9 cellular contexts compared by ENCODE assay signal in genomic region chr17:43791589-43791988, GRCh38. TPM values are rescaled to one million over a fixed set of nuclear protein-coding genes. Genes with fewer than 3 reads are reported as not detected.
DNase-seq lines count a peak whose midpoint lies in the region; ATAC-seq and TF ChIP-seq lines count a peak whose summit lies in the region.
"Had no signal": no experiment of that assay in that cellular context is flagged by ENCODE, and none has a peak within 500 bp of the region (broad histone marks: within the 10 kb centered on the region; RNA-seq: fewer than 3 reads in every experiment).

No MANE protein-coding gene starts in this region.

- BruUV-seq in Panc1 (replicated peaks; lab: Mats Ljungman, UMichigan) = no TSS peak

- ATAC-seq in Panc1 (peak; percentile 78), GM18861 (IDR thresholded peaks at IDR 0.05; ENCODE audit: unreplicated experiment) (no peak), GM18520 (IDR thresholded peaks at IDR 0.05; ENCODE audit: unreplicated experiment) (no peak)

- in situ Hi-C loops in Panc1 (cut with HindIII; ENCODE audit: low pct_unique_long_range_greater_than_20kb, low sequenced_read_pairs) = no loop called here

- H3K36me3 ChIP-seq in HEK293 (ENCODE audit: control insufficient read depth in 2 of 2, insufficient read depth in 1 of 2, low read length in 2 of 2) = no peaks in the 10 kb centered on the region
- no peaks in the 10 kb centered on the region for H3K36me3 ChIP-seq in Panc1 (ENCODE audit: control insufficient read depth, insufficient read depth, low read length)
- H3K36me3 ChIP-seq: Peyer's patch had no signal

- H3K27ac ChIP-seq in HEK293 (ENCODE audit: extremely low read depth, low read depth, low read length) = no peak overlapping the region
- H3K27ac ChIP-seq in Panc1 (ENCODE audit: low read length) = no peak overlapping the region
- H3K27ac ChIP-seq: Peyer's patch had no signal

- CTCF ChIA-PET in HEK293 (lab: Yijun Ruan, JAX) = interaction anchor here (0.7 to 1.0 kb wide), 2 partner anchors 49 to 50 kb away, joined by 3 to 6 read pairs; no protein-coding TSS in a partner anchor
- CTCF ChIA-PET in Panc1 (lab: Charles Lee) = no interaction called here

- H3K27me3 ChIP-seq in Panc1 (ENCODE audit: control insufficient read depth, insufficient read depth, low read length) = no peaks in the 10 kb centered on the region
- H3K27me3 ChIP-seq: Peyer's patch had no signal

- intact Hi-C loops in Panc1 (cut with micrococcal nuclease; ENCODE audit: unreplicated experiment) = no loop called here

- POLR2A ChIA-PET in HEK293 (lab: Yijun Ruan, JAX) = interaction anchor here (2.3 kb wide), 1 partner anchor 13 kb away, joined by 6 read pairs; the partner anchor contains the start of gene DUSP3
- POLR2A ChIA-PET in Panc1 (lab: Charles Lee) = no interaction called here

- TF ChIP-seq CTCF in HEK293 (tag by site-specific recombination; IDR thresholded peaks at IDR 0.05) (no peak), Panc1 (IDR thresholded peaks at IDR 0.05) (no peak), fibroblast of the aortic adventitia (IDR thresholded peaks at IDR 0.05; ENCODE audit: insufficient read depth, low read length) (no peak)

- H3K4me1 ChIP-seq in HEK293 (ENCODE audit: control insufficient read depth, insufficient read depth, low read length) (no peaks in the 10 kb centered on the region), Panc1 (ENCODE audit: control insufficient read depth, insufficient read depth, low read length) (no peaks in the 10 kb centered on the region)
- H3K4me1 ChIP-seq: Peyer's patch had no signal

- peak; percentile 34 for DNase-seq in AG08396 (ENCODE audit: low spot score)
- no peak for DNase-seq in Panc1 (ENCODE audit: low read depth, low spot score)
- peak; percentile 57 for DNase-seq in fibroblast of the aortic adventitia (ENCODE audit: low read depth)
- no peak for DNase-seq in stimulated activated CD4-positive, alpha-beta T cell treated with anti-CD3 and anti-CD28 coated beads, Interleukin-15, amount 100 ng/mL, for 24 hours
- no peak for DNase-seq in NK-92 treated with Interleukin-12 subunit alpha and Interleukin-12 subunit beta, amount 100 ng/mL, for 24 hours (lab: John Stamatoyannopoulos, UW)

- H3K4me3 ChIP-seq in HEK293 (ENCODE audit: low read depth, low read length) (no peak overlapping the region), Panc1 (ENCODE audit: low read depth in 2 of 2, low read length in 2 of 2) (no peak overlapping the region), fibroblast of the aortic adventitia (ENCODE audit: low read depth, low read length) (no peak overlapping the region)
- H3K4me3 ChIP-seq: Peyer's patch had no signal

- no peaks in the 10 kb centered on the region; the same call in 1 of the 2 replicates for H3K9me3 ChIP-seq in HEK293 (ENCODE audit: control insufficient read depth, insufficient read depth, low read depth, low read length)
- H3K9me3 ChIP-seq in Panc1 (ENCODE audit: control insufficient read depth, insufficient read depth, low read depth, low read length) = no peaks in the 10 kb centered on the region
- H3K9me3 ChIP-seq: Peyer's patch had no signal

TF ChIP-seq in HEK293, 187 proteins besides CTCF, POLR2A, EP300 and RAD21 (continues in another document):
- no peak for TF ChIP-seq TRIM28 (IDR thresholded peaks at IDR 0.05; ENCODE audit: borderline replicate concordance, low read length)
- TF ChIP-seq KLF8 (tag by site-specific recombination; IDR thresholded peaks at IDR 0.05) = 0 out of 2 replicates have a peak, but pooled peaks have one; percentile 28
- TF ChIP-seq YY2 (tag by site-specific recombination; IDR thresholded peaks at IDR 0.05) = no peak
- TF ChIP-seq ZNF211 (tag by site-specific recombination; IDR thresholded peaks at IDR 0.05; ENCODE audit: low read depth) = no peak
- TF ChIP-seq ZNF16 (tag by site-specific recombination; IDR thresholded peaks at IDR 0.05; ENCODE audit: low read depth) = no peak
- TF ChIP-seq ZNF302 (tag by site-specific recombination; IDR thresholded peaks at IDR 0.05; ENCODE audit: low read depth) = no peak
- no peak for TF ChIP-seq ZNF626 (tag by site-specific recombination; IDR thresholded peaks at IDR 0.05)
- TF ChIP-seq ZFHX2 (tag by site-specific recombination; conservative IDR thresholded peaks at IDR 0.05) = no peak
- TF ChIP-seq ZNF146 (tag by site-specific recombination; IDR thresholded peaks at IDR 0.05) = no peak
- TF ChIP-seq HOXA7 (CRISPR knock-in tag; IDR thresholded peaks at IDR 0.05; ENCODE audit: borderline replicate concordance) = no peak
- no peak for TF ChIP-seq ZNF629 (tag by site-specific recombination; IDR thresholded peaks at IDR 0.05)
- TF ChIP-seq KLF9 (tag by site-specific recombination; IDR thresholded peaks at IDR 0.05; ENCODE audit: low read depth) = no peak
- TF ChIP-seq, protein P1, sequence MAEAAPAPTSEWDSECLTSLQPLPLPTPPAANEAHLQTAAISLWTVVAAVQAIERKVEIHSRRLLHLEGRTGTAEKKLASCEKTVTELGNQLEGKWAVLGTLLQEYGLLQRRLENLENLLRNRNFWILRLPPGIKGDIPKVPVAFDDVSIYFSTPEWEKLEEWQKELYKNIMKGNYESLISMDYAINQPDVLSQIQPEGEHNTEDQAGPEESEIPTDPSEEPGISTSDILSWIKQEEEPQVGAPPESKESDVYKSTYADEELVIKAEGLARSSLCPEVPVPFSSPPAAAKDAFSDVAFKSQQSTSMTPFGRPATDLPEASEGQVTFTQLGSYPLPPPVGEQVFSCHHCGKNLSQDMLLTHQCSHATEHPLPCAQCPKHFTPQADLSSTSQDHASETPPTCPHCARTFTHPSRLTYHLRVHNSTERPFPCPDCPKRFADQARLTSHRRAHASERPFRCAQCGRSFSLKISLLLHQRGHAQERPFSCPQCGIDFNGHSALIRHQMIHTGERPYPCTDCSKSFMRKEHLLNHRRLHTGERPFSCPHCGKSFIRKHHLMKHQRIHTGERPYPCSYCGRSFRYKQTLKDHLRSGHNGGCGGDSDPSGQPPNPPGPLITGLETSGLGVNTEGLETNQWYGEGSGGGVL (tag by site-specific recombination; IDR thresholded peaks at IDR 0.05) = no peak
- TF ChIP-seq ZSCAN16 (tag by site-specific recombination; IDR thresholded peaks at IDR 0.05) = no peak
- TF ChIP-seq ZNF785 (tag by site-specific recombination; IDR thresholded peaks at IDR 0.05) = no peak
- no peak for TF ChIP-seq ZNF223 (tag by site-specific recombination; IDR thresholded peaks at IDR 0.05)
- no peak for TF ChIP-seq FEZF1 (tag by site-specific recombination; IDR thresholded peaks at IDR 0.05)
- TF ChIP-seq ZNF175 (tag by site-specific recombination; IDR thresholded peaks at IDR 0.05) = no peak
- no peak for TF ChIP-seq ZNF776 (tag by site-specific recombination; IDR thresholded peaks at IDR 0.05; ENCODE audit: borderline replicate concordance)
- no peak for TF ChIP-seq ZNF549 (tag by site-specific recombination; IDR thresholded peaks at IDR 0.05)
- TF ChIP-seq BCL6B (tag by site-specific recombination; IDR thresholded peaks at IDR 0.05) = no peak
- TF ChIP-seq ZNF621 (tag by site-specific recombination; IDR thresholded peaks at IDR 0.05) = no peak
- TF ChIP-seq ZNF76 (tag by site-specific recombination; IDR thresholded peaks at IDR 0.05; ENCODE audit: borderline replicate concordance, low read depth) = no peak
- no peak for TF ChIP-seq ZNF777 (tag by site-specific recombination; IDR thresholded peaks at IDR 0.05; ENCODE audit: borderline replicate concordance)
- TF ChIP-seq BCL11A (tag by site-specific recombination; IDR thresholded peaks at IDR 0.05; ENCODE audit: low read depth) = no peak
- no peak for TF ChIP-seq ZNF416 (tag by site-specific recombination; IDR thresholded peaks at IDR 0.05)
- TF ChIP-seq ZBTB17 (tag by site-specific recombination; IDR thresholded peaks at IDR 0.05) = peak; percentile 100
- TF ChIP-seq KLF1 (tag by site-specific recombination; IDR thresholded peaks at IDR 0.05) = peak; percentile 37; the same call in 1 of the 2 replicates
- TF ChIP-seq ZBTB8A (tag by site-specific recombination; IDR thresholded peaks at IDR 0.05) = 0 out of 2 replicates have a peak, but pooled peaks have one; percentile 13
- no peak; the same call in 1 of the 2 replicates for TF ChIP-seq SP3 (tag by site-specific recombination; IDR thresholded peaks at IDR 0.05)
- TF ChIP-seq ZNF341 (tag by site-specific recombination; IDR thresholded peaks at IDR 0.05; ENCODE audit: low read depth) = no peak
- TF ChIP-seq ZNF2 (tag by site-specific recombination; IDR thresholded peaks at IDR 0.05) = no peak
- peak; percentile 97 for TF ChIP-seq SCRT2 (tag by site-specific recombination; IDR thresholded peaks at IDR 0.05)
- peak; percentile 41; the same call in 1 of the 2 replicates for TF ChIP-seq OSR2 (tag by site-specific recombination; IDR thresholded peaks at IDR 0.05)

RNA-seq across cellular contexts. Expression of gene CFAP97D1, which starts 11.4 kb away (rescaled TPM):
- total RNA-seq in Panc1 (2021; ENCODE audit: unreplicated experiment) (not detected), fibroblast of the aortic adventitia (ENCODE audit: low replicate concordance) (not detected in 2 replicates)
- not detected for polyA plus RNA-seq in Panc1 (2012; ENCODE audit: insufficient read length)
- total RNA-seq: Peyer's patch had no signal

RNA-seq across cellular contexts. Expression of gene DUSP3, which starts 12.8 kb away (rescaled TPM):
- 41.6 TPM for total RNA-seq in Panc1 (2021; ENCODE audit: unreplicated experiment)
- polyA plus RNA-seq in Panc1 (2012; ENCODE audit: insufficient read length) = 31.9 TPM
- total RNA-seq in fibroblast of the aortic adventitia (ENCODE audit: low replicate concordance) = 29.9 and 37.5 TPM in 2 replicates

RNA-seq across cellular contexts. Expression of gene SOST, which starts 33.0 kb away (rescaled TPM):
- not detected for total RNA-seq in Panc1 (2021; ENCODE audit: unreplicated experiment)
- polyA plus RNA-seq in Panc1 (2012; ENCODE audit: insufficient read length) = not detected
- total RNA-seq in fibroblast of the aortic adventitia (ENCODE audit: low replicate concordance) = 0.09 TPM in 1 of 2 replicates, not detected in the other
- total RNA-seq: Peyer's patch had no signal

RNA-seq across cellular contexts. Expression of gene MPP3, which starts 41.4 kb away (rescaled TPM):
- 7.1 TPM for total RNA-seq in Panc1 (2021; ENCODE audit: unreplicated experiment)
- 3.9 TPM for polyA plus RNA-seq in Panc1 (2012; ENCODE audit: insufficient read length)
- total RNA-seq in fibroblast of the aortic adventitia (ENCODE audit: low replicate concordance) = 5.7 and 9.6 TPM in 2 replicates

RNA-seq across cellular contexts. Expression of gene CD300LG, which starts 55.4 kb away (rescaled TPM):
- total RNA-seq in Panc1 (2021; ENCODE audit: unreplicated experiment) = not detected
- not detected for polyA plus RNA-seq in Panc1 (2012; ENCODE audit: insufficient read length)
- total RNA-seq in fibroblast of the aortic adventitia (ENCODE audit: low replicate concordance) = not detected in 2 replicates

Comparison
In these comparisons a context has a peak if more than half of its experiments do, and no peak if none do; other contexts are left out.
1. DNase-seq: peak in AG08396 (single experiment) and fibroblast of the aortic adventitia (single experiment); none in Panc1 (single experiment), stimulated activated CD4-positive, alpha-beta T cell treated with anti-CD3 and anti-CD28 coated beads, Interleukin-15, amount 100 ng/mL, for 24 hours (single experiment) and NK-92 treated with Interleukin-12 subunit alpha and Interleukin-12 subunit beta, amount 100 ng/mL, for 24 hours (single experiment).